In genomic region chr3:38617586-38617985, GRCh38 we compare ENCODE assay signal across 23 cellular contexts. TPM values are rescaled to one million over a fixed set of nuclear protein-coding genes. Genes with fewer than 3 reads are reported as not detected.
"Had no signal": no experiment of that assay in that cellular context is flagged by ENCODE, and none has a peak within 500 bp of the region (broad histone marks: within the 10 kb centered on the region; RNA-seq: fewer than 3 reads in every experiment).

No MANE protein-coding gene starts in this region.

- H3K9me3 Mint-ChIP-seq: immature natural killer cell; naive thymus-derived CD8-positive, alpha-beta T cell; nephron; neural progenitor cell; stimulated activated effector memory CD8-positive, alpha-beta T cell treated with anti-CD3 and anti-CD28 coated beads, Interleukin-12 subunit alpha, Interleukin-12 subunit beta, amount 100 ng/mL, for 72 hours; stimulated activated naive CD8-positive, alpha-beta T cell treated with anti-CD3 and anti-CD28 coated beads, Interleukin-15, Interleukin-2, amounts not matched to agents 100 ng/mL and 50 ng/mL, for 24 hours had no signal

- ATAC-seq: lower lobe of right lung; naive thymus-derived CD8-positive, alpha-beta T cell; pancreas; psoas muscle; sciatic nerve; stimulated activated effector memory CD8-positive, alpha-beta T cell treated with anti-CD3 and anti-CD28 coated beads, Interleukin-12 subunit alpha, Interleukin-12 subunit beta, amount 100 ng/mL, for 72 hours; upper lobe of right lung had no signal

- H3K4me3 Mint-ChIP-seq: immature natural killer cell; naive thymus-derived CD8-positive, alpha-beta T cell; nephron; neural progenitor cell; stimulated activated effector memory CD8-positive, alpha-beta T cell treated with anti-CD3 and anti-CD28 coated beads, Interleukin-12 subunit alpha, Interleukin-12 subunit beta, amount 100 ng/mL, for 72 hours; stimulated activated naive CD8-positive, alpha-beta T cell treated with anti-CD3 and anti-CD28 coated beads, Interleukin-15, Interleukin-2, amounts not matched to agents 100 ng/mL and 50 ng/mL, for 24 hours had no signal

- H2AFZ ChIP-seq: neural progenitor cell had no signal

- H3K27ac ChIP-seq: lower lobe of right lung, neural progenitor cell, pancreas, psoas muscle, skin epidermis, suprapubic skin, thoracic aorta, tibial artery, upper lobe of right lung had no signal

- H3K4me2 ChIP-seq: neural progenitor cell had no signal

- H3K4me1 ChIP-seq: lower lobe of right lung, neural progenitor cell, pancreas, psoas muscle, suprapubic skin, tibial artery, upper lobe of right lung had no signal

- H3K27ac Mint-ChIP-seq: immature natural killer cell; naive thymus-derived CD8-positive, alpha-beta T cell; nephron; neural progenitor cell; stimulated activated effector memory CD8-positive, alpha-beta T cell treated with anti-CD3 and anti-CD28 coated beads, Interleukin-12 subunit alpha, Interleukin-12 subunit beta, amount 100 ng/mL, for 72 hours; stimulated activated naive CD8-positive, alpha-beta T cell treated with anti-CD3 and anti-CD28 coated beads, Interleukin-15, Interleukin-2, amounts not matched to agents 100 ng/mL and 50 ng/mL, for 24 hours had no signal

- H3K4me1 Mint-ChIP-seq: immature natural killer cell; naive thymus-derived CD8-positive, alpha-beta T cell; stimulated activated effector memory CD8-positive, alpha-beta T cell treated with anti-CD3 and anti-CD28 coated beads, Interleukin-12 subunit alpha, Interleukin-12 subunit beta, amount 100 ng/mL, for 72 hours had no signal

- H3K9me3 ChIP-seq: lower lobe of right lung, pancreas, psoas muscle, suprapubic skin, thoracic aorta, tibial artery, upper lobe of right lung had no signal

- H3K36me3 Mint-ChIP-seq: immature natural killer cell; naive thymus-derived CD8-positive, alpha-beta T cell; neural progenitor cell; stimulated activated effector memory CD8-positive, alpha-beta T cell treated with anti-CD3 and anti-CD28 coated beads, Interleukin-12 subunit alpha, Interleukin-12 subunit beta, amount 100 ng/mL, for 72 hours had no signal

- H3K4me3 ChIP-seq: lower lobe of right lung, neural progenitor cell, pancreas, psoas muscle, skin epidermis, suprapubic skin, thoracic aorta, tibial artery, upper lobe of right lung had no signal

- DNase-seq: glutamatergic neuron; hypothalamus; immature natural killer cell; kidney; lower lobe of right lung; mammary epithelial cell; mesenchymal stem cell; stimulated activated CD4-positive, alpha-beta T cell treated with anti-CD3 and anti-CD28 coated beads, Interleukin-4, amount 100 ng/mL, for 24 hours; stimulated activated naive CD4-positive, alpha-beta T cell; tibial artery; trophoblast cell; upper lobe of right lung had no signal

- H3K27me3 ChIP-seq: neural progenitor cell, pancreas, suprapubic skin, tibial artery, upper lobe of right lung had no signal

- H3K36me3 ChIP-seq: lower lobe of right lung, neural progenitor cell, pancreas, suprapubic skin, thoracic aorta, tibial artery, upper lobe of right lung had no signal

RNA-seq across cellular contexts. Expression of gene SCN5A, which starts 31.9 kb away (rescaled TPM):
- total RNA-seq: mammary epithelial cell had no signal
